ENCODE assay signal across 12 cellular contexts in the genomic region with DNA sequence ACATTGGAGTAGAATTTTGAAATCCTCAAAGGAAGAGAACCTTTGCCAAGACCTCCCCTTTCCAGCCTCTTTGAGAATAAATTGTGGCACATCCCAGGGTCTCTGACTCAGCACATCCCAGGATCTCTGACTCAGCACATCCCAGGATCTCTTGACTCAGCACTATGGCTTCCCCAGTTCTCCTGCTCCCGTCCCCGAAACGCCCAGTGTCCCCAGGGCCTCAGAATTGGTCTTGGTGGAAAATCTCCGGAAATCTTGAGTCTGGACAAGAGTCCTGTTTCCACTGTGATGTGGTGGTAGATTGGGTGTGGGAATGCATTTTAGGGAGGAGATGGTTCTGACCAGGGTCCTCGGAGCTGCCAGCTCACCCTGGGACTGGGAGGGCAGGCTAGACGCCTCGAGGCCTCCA. TPM values are rescaled to one million over a fixed set of nuclear protein-coding genes. Genes with fewer than 3 reads are reported as not detected.
DNase-seq lines count a peak whose midpoint lies in the region; ATAC-seq, FAIRE-seq and TF ChIP-seq lines count a peak whose summit lies in the region.
"Had no signal": no experiment of that assay in that cellular context is flagged by ENCODE, and none has a peak within 500 bp of the region (broad histone marks: within the 10 kb centered on the region; RNA-seq: fewer than 3 reads in every experiment).

No MANE protein-coding gene starts in this region.

- BruUV-seq in OCI-LY7 (replicated peaks; lab: Mats Ljungman, UMichigan) = no TSS peak

- H3K4me1 ChIP-seq in ACC112 (ENCODE audit: control insufficient read depth, insufficient read depth, low read length, unreplicated experiment) = peaks cover 11% of the 10 kb centered on the region
- H3K4me1 ChIP-seq in OCI-LY7 (ENCODE audit: insufficient read depth, low read length, poor library complexity, severe bottlenecking) = no peaks in the 10 kb centered on the region

- no peaks in the 10 kb centered on the region for H3K27me3 ChIP-seq in ACC112 (ENCODE audit: insufficient read depth, low read length)
- H3K27me3 ChIP-seq: BLaER1 had no signal

- H3K36me3 ChIP-seq in ACC112 (ENCODE audit: insufficient read depth, low read length) = no peaks in the 10 kb centered on the region
- H3K36me3 ChIP-seq in OCI-LY7 (ENCODE audit: insufficient read depth, low read length) = no peaks in the 10 kb centered on the region
- H3K36me3 ChIP-seq: BLaER1 had no signal

- DNase-seq in HTR-8/SVneo (ENCODE audit: insufficient read length, low spot score) (no peak), choroid plexus epithelial cell (ENCODE audit: low read depth) (peak; percentile 64), mucosa of gallbladder (ENCODE audit: low spot score) (peak; percentile 42), OCI-LY7 (ENCODE audit: low spot score) (no peak), NCI-H128 (lab: John Stamatoyannopoulos, UW; ENCODE audit: unreplicated experiment) (no peak)
- no peak for DNase-seq in activated effector memory CD4-positive, alpha-beta T cell treated with Interleukin-2 at 50 U/mL for 16 hours
- DNase-seq: activated effector memory CD4-positive, alpha-beta T cell treated with anti-CD3 and anti-CD28 coated beads, Interleukin-2, amount 50 U/mL, for 16 hours had no signal

- no peaks in the 10 kb centered on the region for H4K20me1 ChIP-seq in OCI-LY7 (ENCODE audit: insufficient read depth, low read length)
- H4K20me1 ChIP-seq: BLaER1 had no signal

- POLR2A ChIA-PET in OCI-LY7 (lab: Charles Lee) = no interaction called here

- FAIRE-seq in HTR-8/SVneo (lab: Jason Lieb, UNC) = peak; percentile 20

- peak overlapping the region; percentile 87 for H2AFZ ChIP-seq in ACC112 (ENCODE audit: low read length, unreplicated experiment)
- H2AFZ ChIP-seq in OCI-LY7 (ENCODE audit: low read length) = no peak overlapping the region

- H3K4me3 ChIP-seq in ACC112 (ENCODE audit: low read depth, low read length) = no peak overlapping the region
- no peak overlapping the region for H3K4me3 ChIP-seq in choroid plexus epithelial cell (ENCODE audit: low read depth, low read length)
- H3K4me3 ChIP-seq in OCI-LY7 (ENCODE audit: low read depth, low read length, poor library complexity, severe bottlenecking) = no peak overlapping the region
- H3K4me3 ChIP-seq: BLaER1 had no signal

- H3K27ac ChIP-seq in ACC112 (ENCODE audit: low read depth, low read length) (peak overlapping the region; percentile 68), OCI-LY7 (ENCODE audit: low read depth, low read length, poor library complexity, severe bottlenecking) (no peak overlapping the region)
- H3K27ac ChIP-seq: BLaER1 had no signal

- H3K79me2 ChIP-seq in ACC112 (ENCODE audit: control insufficient read depth, insufficient read depth, low read length, unreplicated experiment) (no peaks in the 10 kb centered on the region), OCI-LY7 (ENCODE audit: insufficient read depth, low read depth, low read length) (no peaks in the 10 kb centered on the region)

- CTCF ChIA-PET in OCI-LY7 (lab: Charles Lee; ENCODE audit: unreplicated experiment) = no interaction called here

- ATAC-seq in GM21529 (IDR thresholded peaks at IDR 0.05; ENCODE audit: unreplicated experiment) = no peak

- intact Hi-C loops in OCI-LY7 (cut with micrococcal nuclease; ENCODE audit: unreplicated experiment) = no loop called here

- no peaks in the 10 kb centered on the region for H3K9me3 ChIP-seq in OCI-LY7 (ENCODE audit: low read length)
- H3K9me3 ChIP-seq: BLaER1 had no signal

- H3K4me2 ChIP-seq in OCI-LY7 (ENCODE audit: low read length) = no peak overlapping the region
- H3K4me2 ChIP-seq: BLaER1 had no signal

- TF ChIP-seq CTCF in choroid plexus epithelial cell (conservative IDR thresholded peaks at IDR 0.05; ENCODE audit: low read depth, low read length) (no peak), OCI-LY7 (conservative IDR thresholded peaks at IDR 0.05; ENCODE audit: low read length) (no peak)

- no peaks in the 10 kb centered on the region for H3K9me2 ChIP-seq in OCI-LY7 (ENCODE audit: insufficient read depth, low read length)

RNA-seq across cellular contexts. Expression of a gene that starts 19.2 kb away (rescaled TPM):
- total RNA-seq in mucosa of gallbladder (21.2 TPM), OCI-LY7 (2022) (0.67 TPM in 1 of 2 replicates, not detected in the other)
- total RNA-seq in OCI-LY7 (2014; rRNA removed; shearing (Covaris generic)) = 0.13 and 0.41 TPM in 2 replicates
- total RNA-seq: HT-29 had no signal

RNA-seq across cellular contexts. Expression of a gene that starts 33.8 kb away (rescaled TPM):
- total RNA-seq in mucosa of gallbladder (not detected), OCI-LY7 (2022) (0.65 and 0.68 TPM in 2 replicates)
- total RNA-seq in OCI-LY7 (2014; rRNA removed; shearing (Covaris generic)) = 0.16 and 2.4 TPM in 2 replicates
- total RNA-seq: HT-29, temporal lobe had no signal

Comparison
In these comparisons a context has a peak if more than half of its experiments do, and no peak if none do; other contexts are left out.
1. DNase-seq: peak in choroid plexus epithelial cell (single experiment) and mucosa of gallbladder (single experiment); none in HTR-8/SVneo (single experiment), activated effector memory CD4-positive, alpha-beta T cell treated with Interleukin-2 at 50 U/mL for 16 hours (single experiment), OCI-LY7 (single experiment) and NCI-H128 (single experiment).
2. RNA of a gene that starts 19.2 kb away (total RNA-seq): 21.2 TPM in mucosa of gallbladder (single experiment); 0.13 to 0.67 TPM in OCI-LY7; every median in the first group is over 10 times any median in the second.